ENCODE assay signal across 16 cellular contexts in genomic region chr10:63478564-63478963, GRCh38. TPM values are rescaled to one million over a fixed set of nuclear protein-coding genes. Genes with fewer than 3 reads are reported as not detected.
A peak's percentile ranks its signal among the peaks of the same experiment; 100 is the strongest.
DNase-seq lines count a peak whose midpoint lies in the region; ATAC-seq and TF ChIP-seq lines count a peak whose summit lies in the region.
"Had no signal": no experiment of that assay in that cellular context is flagged by ENCODE, and none has a peak within 500 bp of the region (broad histone marks: within the 10 kb centered on the region; RNA-seq: fewer than 3 reads in every experiment).

No MANE protein-coding gene starts in this region.

- H3K27ac ChIP-seq in cardiac muscle cell (peak overlapping the region; percentile 76), PC-3 (ENCODE audit: low read length) (no peak overlapping the region), mesendoderm (ENCODE audit: low read depth, low read length) (peak overlapping the region; percentile 63), neuronal stem cell (replicated peaks; ENCODE audit: low read length) (no peak overlapping the region)
- H3K27ac ChIP-seq: PC-9 had no signal

- H3K4me3 ChIP-seq in cardiac muscle cell (no peak overlapping the region), PC-3 (ENCODE audit: low read length) (no peak overlapping the region), mesendoderm (ENCODE audit: low read length) (no peak overlapping the region), neuronal stem cell (ENCODE audit: low read length in 2 of 2) (no peak overlapping the region)
- H3K4me3 ChIP-seq: HAP-1, PC-9 had no signal

- H2AK5ac ChIP-seq in mesendoderm (ENCODE audit: low read length), result no peak overlapping the region
- H2AK5ac ChIP-seq in neuronal stem cell (ENCODE audit: low read depth, low read length), result no peak overlapping the region

- CTCF ChIA-PET in PC-3 (lab: Charles Lee), result no interaction called here

- H2BK15ac ChIP-seq in mesendoderm (replicated peaks; ENCODE audit: low read depth), result no peak overlapping the region
- H2BK15ac ChIP-seq in neuronal stem cell (ENCODE audit: low read length), result no peak overlapping the region

- H4K20me1 ChIP-seq in PC-3 (ENCODE audit: low read length), result peaks cover 20% of the 10 kb centered on the region; the same call in 1 of the 2 replicates

- ATAC-seq in left ventricle myocardium superior (no peak), PC-3 (peak; percentile 44)

- H4K91ac ChIP-seq in neuronal stem cell (ENCODE audit: low read depth, low read length, poor library complexity), result no peak overlapping the region

- H2AFZ ChIP-seq in PC-3 (ENCODE audit: low read length) (no peak overlapping the region), neuronal stem cell (ENCODE audit: low read length) (no peak overlapping the region)
- H2AFZ ChIP-seq: PC-9 had no signal

- H3K36me3 ChIP-seq in cardiac muscle cell (no peaks in the 10 kb centered on the region), PC-3 (ENCODE audit: low read depth, low read length) (0 out of 2 replicates have a peak, but pooled peaks cover 2% of the 10 kb centered on the region), mesendoderm (ENCODE audit: control insufficient read depth, insufficient read depth, low read length) (no peaks in the 10 kb centered on the region), neuronal stem cell (replicated peaks in 1 of 2; ENCODE audit: control insufficient read depth in 2 of 2, insufficient read depth in 2 of 2, low read length in 2 of 2) (peaks cover 0 to 4% of the 10 kb centered on the region in 2 donors)
- H3K36me3 ChIP-seq: HAP-1 had no signal

- POLR2A ChIA-PET in PC-3 (lab: Charles Lee; ENCODE audit: unreplicated experiment), result no interaction called here

- H3K9me2 ChIP-seq in PC-3 (replicated peaks; ENCODE audit: low read length), result no peaks in the 10 kb centered on the region

- H3K14ac ChIP-seq in neuronal stem cell (ENCODE audit: low read length), result no peak overlapping the region

- H3K27me3 ChIP-seq in cardiac muscle cell (no peaks in the 10 kb centered on the region), PC-3 (ENCODE audit: low read length) (no peaks in the 10 kb centered on the region), mesendoderm (ENCODE audit: insufficient read depth, low read length, poor library complexity) (no peaks in the 10 kb centered on the region), neuronal stem cell (ENCODE audit: control insufficient read depth in 3 of 3, insufficient read depth in 3 of 3, low read depth in 1 of 3, low read length in 3 of 3) (no peaks in the 10 kb centered on the region)

- H2BK120ac ChIP-seq in mesendoderm (ENCODE audit: low read depth, low read length) (no peak overlapping the region), neuronal stem cell (ENCODE audit: low read depth, low read length) (no peak overlapping the region)

- H3F3A ChIP-seq in PC-3 (ENCODE audit: low read length, unreplicated experiment), result no peaks in the 10 kb centered on the region

- peaks cover 15% of the 10 kb centered on the region for H3K4me1 ChIP-seq in cardiac muscle cell (ENCODE audit: low read depth)
- no peaks in the 10 kb centered on the region for H3K4me1 ChIP-seq in PC-3 (ENCODE audit: insufficient read depth, low read length)
- H3K4me1 ChIP-seq in mesendoderm (ENCODE audit: control insufficient read depth, low read depth, low read length), result peaks cover 5% of the 10 kb centered on the region
- no peaks in the 10 kb centered on the region for H3K4me1 ChIP-seq in neuronal stem cell (ENCODE audit: control insufficient read depth in 2 of 2, insufficient read depth in 1 of 2, low read depth in 1 of 2, low read length in 2 of 2)

- H3K23ac ChIP-seq in mesendoderm (ENCODE audit: low read length) (no peak overlapping the region), neuronal stem cell (ENCODE audit: low read depth, low read length, poor library complexity) (no peak overlapping the region)

- no peak overlapping the region for H2BK5ac ChIP-seq in mesendoderm (ENCODE audit: low read length)
- H2BK5ac ChIP-seq in neuronal stem cell (ENCODE audit: low read length), result no peak overlapping the region

- intact Hi-C loops in left ventricle myocardium superior (cut with micrococcal nuclease), result no loop called here
- intact Hi-C loops in PC-3 (cut with micrococcal nuclease), result no loop called here

- H3K56ac ChIP-seq in mesendoderm (ENCODE audit: low read length), result peak overlapping the region; percentile 54

- peak in 1 of 2 donors; percentile 59 for DNase-seq in cardiac muscle cell (ENCODE audit: low read depth in 1 of 2, low spot score in 1 of 2)
- no peak for DNase-seq in left ventricle myocardium superior
- DNase-seq in PC-3, result no peak
- DNase-seq in iPS DF 19.7 (ENCODE audit: low read depth, low spot score), result peak; percentile 73
- DNase-seq in mesendoderm, result peak; percentile 94
- DNase-seq in neuronal stem cell (ENCODE audit: low spot score), result no peak
- no peak for DNase-seq in NOMO-1 treated with DMSO at 0.1 percent for 48 hours (lab: John Stamatoyannopoulos, UW; ENCODE audit: unreplicated experiment)
- DNase-seq in GOT3 (lab: John Stamatoyannopoulos, UW), result no peak
- DNase-seq: DND-41, GDM1, NCI-H1092, NCI-H146, NCI-H2029 treated with DMSO at 0.1 percent for 48 hours, NCI-H82, PC-9 had no signal

- H3K9me3 ChIP-seq in cardiac muscle cell (ENCODE audit: low read depth), result no peaks in the 10 kb centered on the region
- H3K9me3 ChIP-seq in PC-3 (ENCODE audit: low read length), result no peaks in the 10 kb centered on the region
- H3K9me3 ChIP-seq in neuronal stem cell (replicated peaks in 1 of 2; ENCODE audit: control insufficient read depth in 2 of 2, insufficient read depth in 1 of 2, low read depth in 1 of 2, low read length in 2 of 2), result peaks cover 0 to 8% of the 10 kb centered on the region in 2 donors
- H3K9me3 ChIP-seq: HAP-1 had no signal

- H2BK12ac ChIP-seq in neuronal stem cell (ENCODE audit: low read length), result no peak overlapping the region

- WGBS in mesendoderm (ENCODE audit: extremely low coverage, insufficient coverage, low lambda C conversion rate), result no CpG with 5 or more reads among the region's 3 CpGs
- no CpG with 5 or more reads among the region's 3 CpGs for WGBS in neuronal stem cell (ENCODE audit: extremely low coverage in 2 of 2, insufficient read length in 2 of 2, insufficient replicate concordance in 1 of 2), 2 donors

- H3K4me2 ChIP-seq in PC-3 (ENCODE audit: low read length) (no peak overlapping the region), mesendoderm (ENCODE audit: low read length) (no peak overlapping the region), neuronal stem cell (ENCODE audit: insufficient read depth, low read length, poor library complexity, severe bottlenecking) (no peak overlapping the region)
- H3K4me2 ChIP-seq: PC-9 had no signal

- H3K18ac ChIP-seq in mesendoderm (ENCODE audit: low read length) (no peak overlapping the region), neuronal stem cell (ENCODE audit: low read length) (no peak overlapping the region)

- H3K79me1 ChIP-seq in mesendoderm (ENCODE audit: low read length) (peaks cover 2% of the 10 kb centered on the region), neuronal stem cell (ENCODE audit: low read depth, low read length) (peaks cover 2% of the 10 kb centered on the region)

- no peak overlapping the region for H3K9ac ChIP-seq in PC-3 (ENCODE audit: low read length)
- no peak overlapping the region for H3K9ac ChIP-seq in mesendoderm (ENCODE audit: low read length)
- H3K9ac ChIP-seq in neuronal stem cell (ENCODE audit: low read depth, low read length, poor library complexity), result no peak overlapping the region

- BruUV-seq in PC-3 (replicated peaks; lab: Mats Ljungman, UMichigan), result no TSS peak

- H3K4ac ChIP-seq in mesendoderm (ENCODE audit: low read depth, low read length) (no peak overlapping the region), neuronal stem cell (ENCODE audit: low read length) (no peak overlapping the region)

- TF ChIP-seq CTCF in cardiac muscle cell (IDR thresholded peaks at IDR 0.05; ENCODE audit: low read depth, low read length), result no peak
- no peak for TF ChIP-seq CTCF in PC-3 (conservative IDR thresholded peaks at IDR 0.05; ENCODE audit: low read depth, low read length)

- H3K79me2 ChIP-seq in PC-3 (ENCODE audit: low read length) (peaks cover 96% of the 10 kb centered on the region), mesendoderm (ENCODE audit: control insufficient read depth, insufficient read depth, low read length) (peaks cover 24% of the 10 kb centered on the region)

- H4K5ac ChIP-seq in mesendoderm (ENCODE audit: low read length), result no peak overlapping the region

- H4K8ac ChIP-seq in mesendoderm (ENCODE audit: low read depth, low read length), result no peak overlapping the region
- H4K8ac ChIP-seq in neuronal stem cell (ENCODE audit: low read depth, low read length), result no peak overlapping the region

RNA-seq across cellular contexts. Expression of gene JMJD1C, which starts 12.8 kb away (rescaled TPM):
- total RNA-seq in cardiac muscle cell (72.3 and 144 TPM in 2 replicates), left ventricle myocardium superior (32.7 TPM), PC-3 (2014; rRNA removed) (121 and 139 TPM in 2 replicates)
- polyA plus RNA-seq in cardiac muscle cell, result 59.1 and 82.4 TPM in 2 replicates
- polyA plus RNA-seq in mesendoderm (2013, experiment 1 of 2), result 65.5 TPM
- polyA plus RNA-seq in mesendoderm (2013, experiment 2 of 2), result 68.5 TPM
- 26.1 TPM for polyA plus RNA-seq in neuronal stem cell (2013, experiment 1 of 2)
- polyA plus RNA-seq in neuronal stem cell (2013, experiment 2 of 2), result 28.4 TPM

RNA-seq across cellular contexts. Expression of gene REEP3, which starts 42.6 kb away (rescaled TPM):
- total RNA-seq in cardiac muscle cell, result 39.4 and 49.2 TPM in 2 replicates
- polyA plus RNA-seq in cardiac muscle cell, result 44.2 and 54.0 TPM in 2 replicates
- total RNA-seq in left ventricle myocardium superior, result 17.4 TPM
- 63.2 and 75.2 TPM in 2 replicates for total RNA-seq in PC-3 (2014; rRNA removed)
- 15.0 TPM for polyA plus RNA-seq in mesendoderm (2013, experiment 1 of 2)
- polyA plus RNA-seq in mesendoderm (2013, experiment 2 of 2), result 15.6 TPM
- 23.3 TPM for polyA plus RNA-seq in neuronal stem cell (2013, experiment 1 of 2)
- 24.1 TPM for polyA plus RNA-seq in neuronal stem cell (2013, experiment 2 of 2)

Comparison
In these comparisons a context has a peak if more than half of its experiments do, and no peak if none do; other contexts are left out.
1. DNase-seq: peak in iPS DF 19.7 (single experiment) and mesendoderm (single experiment); none in left ventricle myocardium superior (single experiment), PC-3 (single experiment), neuronal stem cell (single experiment), NOMO-1 treated with DMSO at 0.1 percent for 48 hours (single experiment) and GOT3 (single experiment).
2. H3K27ac ChIP-seq: peak in cardiac muscle cell (single experiment) and mesendoderm (single experiment); none in PC-3 (single experiment) and neuronal stem cell (single experiment).